18 cellular contexts compared by ENCODE assay signal in the genomic region with DNA sequence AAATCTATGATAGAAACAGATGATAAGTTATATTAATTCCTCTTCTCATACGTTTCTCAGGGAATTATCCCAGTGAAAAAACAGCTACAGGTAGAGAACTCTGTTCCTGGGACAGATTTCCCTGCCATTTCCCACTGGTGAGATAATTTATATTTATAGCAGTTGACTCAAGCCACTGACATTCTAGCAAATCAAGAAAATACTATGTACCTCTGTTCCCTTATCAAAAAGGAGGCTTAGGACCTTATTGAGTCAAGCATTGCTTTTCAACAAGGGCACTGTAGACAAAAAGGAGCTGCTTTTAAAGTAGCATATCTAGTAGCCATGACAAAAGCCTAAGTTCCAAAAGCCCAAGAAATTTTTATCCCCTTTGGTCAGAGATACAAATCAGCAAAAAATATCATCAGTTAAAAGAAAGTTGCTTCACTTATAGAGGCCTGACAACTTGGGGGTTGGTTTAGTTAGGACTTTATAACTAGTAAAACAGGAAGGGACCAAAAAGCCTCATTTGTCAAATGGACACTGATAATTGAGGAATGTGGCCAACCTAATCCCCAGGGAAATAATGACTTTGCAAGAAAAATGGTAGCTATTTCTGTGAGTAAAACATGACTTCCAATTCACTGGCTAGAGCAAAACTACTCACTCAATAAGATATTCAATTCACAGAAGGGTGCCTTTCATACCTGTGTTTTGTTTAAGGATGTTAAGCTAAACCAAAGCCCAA.
DNase-seq lines count a peak whose midpoint lies in the region; ATAC-seq and TF ChIP-seq lines count a peak whose summit lies in the region.
"Had no signal": no experiment of that assay in that cellular context is flagged by ENCODE, and none has a peak within 500 bp of the region (broad histone marks: within the 10 kb centered on the region; RNA-seq: fewer than 3 reads in every experiment).

No MANE protein-coding gene starts in this region.

- no peak for TF ChIP-seq CTCF in cardiac muscle cell (IDR thresholded peaks at IDR 0.05; ENCODE audit: low read depth, low read length)
- no peak for TF ChIP-seq CTCF in GM20000 (IDR thresholded peaks at IDR 0.05; ENCODE audit: extremely low read depth, missing control alignments)

- H3K18ac ChIP-seq in mesenchymal stem cell (ENCODE audit: low read depth in 1 of 2, low read length in 2 of 2), result no peak overlapping the region

- no peak overlapping the region for H3K4me3 ChIP-seq in cardiac muscle cell
- no peak overlapping the region for H3K4me3 ChIP-seq in right cardiac atrium (ENCODE audit: low read length)
- no peak overlapping the region for H3K4me3 ChIP-seq in mesenchymal stem cell (ENCODE audit: insufficient read depth in 1 of 2, low read depth in 1 of 2, low read length in 2 of 2)

- H4K8ac ChIP-seq in mesenchymal stem cell (ENCODE audit: low read length), result no peak overlapping the region

- H4K91ac ChIP-seq in mesenchymal stem cell (ENCODE audit: low read length), result no peak overlapping the region

- WGBS in right cardiac atrium, result 34% methylated on average over 1 of the region's 1 CpG
- WGBS in mesenchymal stem cell, result no CpG with 5 or more reads among the region's 1 CpG

- H3K27me3 ChIP-seq in cardiac muscle cell, result no peaks in the 10 kb centered on the region
- no peaks in the 10 kb centered on the region for H3K27me3 ChIP-seq in right cardiac atrium (ENCODE audit: control insufficient read depth, insufficient read depth)
- no peaks in the 10 kb centered on the region for H3K27me3 ChIP-seq in mesenchymal stem cell (ENCODE audit: control insufficient read depth in 1 of 2, insufficient read depth in 1 of 2, low read length in 2 of 2)

- H3K4ac ChIP-seq in mesenchymal stem cell (ENCODE audit: low read depth in 1 of 2, low read length in 2 of 2), result no peak overlapping the region

- H3K4me2 ChIP-seq in mesenchymal stem cell (ENCODE audit: low read length, poor library complexity, severe bottlenecking), result no peak overlapping the region

- H2AK5ac ChIP-seq in mesenchymal stem cell (ENCODE audit: low read length, severe bottlenecking), result no peak overlapping the region

- H2BK15ac ChIP-seq in mesenchymal stem cell (ENCODE audit: low read depth, poor library complexity, severe bottlenecking), result no peak overlapping the region

- no peak overlapping the region for H2BK120ac ChIP-seq in mesenchymal stem cell (ENCODE audit: low read depth, low read length)

- H3K23ac ChIP-seq in mesenchymal stem cell (ENCODE audit: low read length in 2 of 2), result no peak overlapping the region

- DNase-seq in cardiac muscle cell (ENCODE audit: low read depth in 1 of 2, low spot score in 1 of 2) (peak; percentile 12 to 20), right cardiac atrium (no peak), astrocyte of the hippocampus (ENCODE audit: low read depth, low spot score) (peak; percentile 16), mesenchymal stem cell (peak; percentile 14), NCI-H526 (lab: John Stamatoyannopoulos, UW) (no peak), DMS53 treated with DMSO at 0.1 percent for 48 hours (lab: John Stamatoyannopoulos, UW; ENCODE audit: unreplicated experiment) (no peak), GM20000 (ENCODE audit: low spot score) (no peak), amniotic stem cell (lab: John Stamatoyannopoulos, UW) (no peak)
- DNase-seq: 8988T; CD4-positive, alpha-beta T cell; KG1; NCI-H1105 treated with DMSO at 0.1 percent for 48 hours; NCI-H1694; NCI-H2081 treated with DMSO at 0.1 percent for 48 hours; NCI-H510A; NCI-H82; SHP77 had no signal

- H3K4me1 ChIP-seq in cardiac muscle cell (ENCODE audit: low read depth) (no peaks in the 10 kb centered on the region), right cardiac atrium (ENCODE audit: control insufficient read depth, insufficient read depth, low read length) (no peaks in the 10 kb centered on the region), mesenchymal stem cell (ENCODE audit: control insufficient read depth, insufficient read depth, low read depth, low read length) (no peaks in the 10 kb centered on the region)

- ATAC-seq in right cardiac atrium, result no peak
- ATAC-seq: HepG2 had no signal

- no peaks in the 10 kb centered on the region for H3K36me3 ChIP-seq in cardiac muscle cell
- H3K36me3 ChIP-seq in mesenchymal stem cell (ENCODE audit: control insufficient read depth in 1 of 2, insufficient read depth in 2 of 2, low read depth in 1 of 2, low read length in 2 of 2), result no peaks in the 10 kb centered on the region

- no peaks in the 10 kb centered on the region for H3K79me1 ChIP-seq in mesenchymal stem cell (replicated peaks; ENCODE audit: low read length, poor library complexity, severe bottlenecking)

- intact Hi-C loops in right cardiac atrium (cut with DNase I), result no loop called here

- H3K27ac ChIP-seq in cardiac muscle cell (no peak overlapping the region), right cardiac atrium (ENCODE audit: low read length) (no peak overlapping the region), mesenchymal stem cell (ENCODE audit: low read length, poor library complexity, severe bottlenecking) (no peak overlapping the region)

- H2BK12ac ChIP-seq in mesenchymal stem cell (ENCODE audit: low read length in 2 of 2), result no peak overlapping the region

- H3K14ac ChIP-seq in mesenchymal stem cell (ENCODE audit: low read length in 2 of 2), result no peak overlapping the region

- H2AFZ ChIP-seq in mesenchymal stem cell (ENCODE audit: low read depth, low read length), result no peak overlapping the region

- H3K9ac ChIP-seq in mesenchymal stem cell (ENCODE audit: low read length), result no peak overlapping the region

- H3K9me3 ChIP-seq in cardiac muscle cell (ENCODE audit: low read depth), result no peaks in the 10 kb centered on the region
- no peaks in the 10 kb centered on the region for H3K9me3 ChIP-seq in right cardiac atrium (ENCODE audit: control insufficient read depth, low read length)
- no peaks in the 10 kb centered on the region for H3K9me3 ChIP-seq in mesenchymal stem cell (ENCODE audit: control insufficient read depth, low read length)

- no peak overlapping the region for H2BK5ac ChIP-seq in mesenchymal stem cell (ENCODE audit: low read depth, low read length, poor library complexity, severe bottlenecking)

Comparison
In these comparisons a context has a peak if more than half of its experiments do, and no peak if none do; other contexts are left out.
1. DNase-seq: peak in cardiac muscle cell (2 of 2), astrocyte of the hippocampus (single experiment) and mesenchymal stem cell (single experiment); none in right cardiac atrium (0 of 3), NCI-H526 (0 of 2), DMS53 treated with DMSO at 0.1 percent for 48 hours (single experiment), GM20000 (single experiment) and amniotic stem cell (single experiment).